ENCODE assay signal across 9 cellular contexts in the genomic region with DNA sequence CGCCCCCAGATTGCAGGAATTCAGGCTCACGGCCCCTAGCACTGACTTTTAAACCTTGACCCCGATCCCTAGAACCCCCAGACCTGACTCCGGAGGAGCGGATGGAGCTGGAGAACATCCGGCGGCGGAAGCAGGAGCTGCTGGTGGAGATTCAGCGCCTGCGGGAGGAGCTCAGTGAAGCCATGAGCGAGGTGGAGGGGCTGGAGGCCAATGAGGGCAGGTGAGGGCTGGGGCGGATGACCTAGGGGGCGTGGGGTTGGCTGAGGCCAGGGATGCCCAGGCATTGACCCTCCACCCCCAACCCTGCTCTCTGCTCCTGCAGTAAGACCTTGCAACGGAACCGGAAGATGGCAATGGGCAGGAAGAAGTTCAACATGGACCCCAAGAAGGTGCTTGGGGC. TPM values are rescaled to one million over a fixed set of nuclear protein-coding genes. Genes with fewer than 3 reads are reported as not detected.
A peak's percentile ranks its signal among the peaks of the same experiment; 100 is the strongest.
DNase-seq lines count a peak whose midpoint lies in the region; ATAC-seq, FAIRE-seq and TF ChIP-seq lines count a peak whose summit lies in the region.
"Had no signal": no experiment of that assay in that cellular context is flagged by ENCODE, and none has a peak within 500 bp of the region (broad histone marks: within the 10 kb centered on the region; RNA-seq: fewer than 3 reads in every experiment).

No MANE protein-coding gene starts in this region.

- no peak overlapping the region for H3K27ac ChIP-seq in CD8-positive, alpha-beta memory T cell (ENCODE audit: low read depth, low read length)
- peak overlapping the region; percentile 70 for H3K27ac ChIP-seq in Panc1 (ENCODE audit: low read length)
- H3K27ac ChIP-seq in epithelial cell of prostate: peak overlapping the region; percentile 94
- H3K27ac ChIP-seq in pancreas: no peak overlapping the region

- ATAC-seq in Panc1 (no peak), pancreas (no peak), HG03108 (IDR thresholded peaks at IDR 0.05; ENCODE audit: unreplicated experiment) (no peak), GM18498 (IDR thresholded peaks at IDR 0.05; ENCODE audit: unreplicated experiment) (no peak), GM18868 (IDR thresholded peaks at IDR 0.05; ENCODE audit: unreplicated experiment) (no peak)

- peaks cover 22% of the 10 kb centered on the region for H3K36me3 ChIP-seq in CD8-positive, alpha-beta memory T cell (ENCODE audit: insufficient read depth, low read length)
- H3K36me3 ChIP-seq in Panc1 (ENCODE audit: control insufficient read depth, insufficient read depth, low read length): peaks cover 2% of the 10 kb centered on the region; the same call in 1 of the 2 replicates
- peaks cover 3 to 39% (median 29%) of the 10 kb centered on the region in 3 donors for H3K36me3 ChIP-seq in pancreas

- peak overlapping the region; percentile 87 to 97 (median 94) for H3K4me3 Mint-ChIP-seq in CD8-positive, alpha-beta memory T cell

- TF ChIP-seq CTCF in Panc1 (IDR thresholded peaks at IDR 0.05): no peak
- no peak for TF ChIP-seq CTCF in pancreas (IDR thresholded peaks at IDR 0.05)

- WGBS in pancreas, 2 donors: 60 to 62% methylated on average over 15 of the region's 15 CpGs

- no TSS peak for BruUV-seq in Panc1 (replicated peaks; lab: Mats Ljungman, UMichigan)

- FAIRE-seq in pancreas (lab: Jason Lieb, UNC): no peak
- FAIRE-seq: endometrium had no signal

- no peaks in the 10 kb centered on the region for H3K9me3 ChIP-seq in CD8-positive, alpha-beta memory T cell (ENCODE audit: low read length)
- H3K9me3 ChIP-seq in Panc1 (ENCODE audit: control insufficient read depth, insufficient read depth, low read depth, low read length) (no peaks in the 10 kb centered on the region), pancreas (no peaks in the 10 kb centered on the region)

- intact Hi-C loops in Panc1 (cut with micrococcal nuclease; ENCODE audit: unreplicated experiment) (no loop called here), pancreas (cut with DNase I) (no loop called here)

- POLR2A ChIA-PET in CD8-positive, alpha-beta memory T cell (lab: Charles Lee): interaction anchor here (0.5 to 1.3 kb wide), 5 partner anchors 10 to 75 kb away, joined by 3 to 4 read pairs (median 3); no protein-coding TSS in a partner anchor
- POLR2A ChIA-PET in Panc1 (lab: Charles Lee): no interaction called here

- no peaks in the 10 kb centered on the region for H3K27me3 Mint-ChIP-seq in CD8-positive, alpha-beta memory T cell

- H3K27ac Mint-ChIP-seq in CD8-positive, alpha-beta memory T cell: peak overlapping the region in 6 of 8 donors; percentile 19 to 94 (median 56)

- H3K27me3 ChIP-seq in CD8-positive, alpha-beta memory T cell (ENCODE audit: insufficient read depth, low read length, poor library complexity, severe bottlenecking): no peaks in the 10 kb centered on the region
- H3K27me3 ChIP-seq in Panc1 (ENCODE audit: control insufficient read depth, insufficient read depth, low read length) (no peaks in the 10 kb centered on the region), pancreas (no peaks in the 10 kb centered on the region)

- in situ Hi-C loops in Panc1 (cut with HindIII; ENCODE audit: low pct_unique_long_range_greater_than_20kb, low sequenced_read_pairs): no loop called here

- H3K36me3 Mint-ChIP-seq in CD8-positive, alpha-beta memory T cell: peaks cover 0 to 54% (median 5%) of the 10 kb centered on the region in 3 donors

- H3K4me3 ChIP-seq in CD8-positive, alpha-beta memory T cell (ENCODE audit: low read length): peak overlapping the region; percentile 64
- H3K4me3 ChIP-seq in Panc1 (ENCODE audit: low read depth in 2 of 2, low read length in 2 of 2) (peak overlapping the region; percentile 57 to 81), pancreas (peak overlapping the region; percentile 81 to 98 (median 86))

- H3K4me1 Mint-ChIP-seq in CD8-positive, alpha-beta memory T cell: peaks cover 14 to 27% (median 25%) of the 10 kb centered on the region in 3 donors

- H3K4me1 ChIP-seq in CD8-positive, alpha-beta memory T cell (ENCODE audit: insufficient read depth, low read length): peaks cover 17% of the 10 kb centered on the region
- H3K4me1 ChIP-seq in Panc1 (ENCODE audit: control insufficient read depth, insufficient read depth, low read length): peaks cover 2% of the 10 kb centered on the region
- peaks cover 0 to 6% (median 6%) of the 10 kb centered on the region in 3 donors for H3K4me1 ChIP-seq in pancreas

- no peaks in the 10 kb centered on the region for H3K9me3 Mint-ChIP-seq in CD8-positive, alpha-beta memory T cell

- DNase-seq in CD8-positive, alpha-beta memory T cell: peak in 1 of 5 donors; percentile 50
- DNase-seq in Panc1 (ENCODE audit: low read depth, low spot score): no peak
- no peak for DNase-seq in epithelial cell of prostate (ENCODE audit: low read depth, low spot score)
- peak in 1 of 6 donors; percentile 61 for DNase-seq in pancreas
- DNase-seq in NCI-H1048 (lab: John Stamatoyannopoulos, UW): no peak

- CTCF ChIA-PET in CD8-positive, alpha-beta memory T cell (lab: Charles Lee): interaction anchor here (1.2 to 1.7 kb wide), 2 partner anchors 10 to 19 kb away, joined by 4 to 5 read pairs; no protein-coding TSS in a partner anchor
- CTCF ChIA-PET in Panc1 (lab: Charles Lee): interaction anchor here (0.5 kb wide), 1 partner anchor 170 kb away, joined by 4 read pairs; no protein-coding TSS in a partner anchor

RNA-seq across cellular contexts. Expression of a gene that starts 1.1 kb away (rescaled TPM):
- 10 to 100 TPM; 30.7 to 33.3 TPM for total RNA-seq in CD8-positive, alpha-beta memory T cell
- polyA plus RNA-seq in CD8-positive, alpha-beta memory T cell: 34.8 TPM
- 53.4 TPM for total RNA-seq in Panc1 (2021; ENCODE audit: unreplicated experiment)
- polyA plus RNA-seq in Panc1 (2012; ENCODE audit: insufficient read length): 47.4 TPM
- total RNA-seq in pancreas: 10 to 100 TPM; 25.4 to 39.2 (median 29.1) TPM
- polyA plus RNA-seq in pancreas: 10 to 100 TPM; 51.7 to 54.2 TPM

RNA-seq across cellular contexts. Expression of a gene that starts 14.9 kb away (rescaled TPM):
- 1 to 10 TPM; 1.8 to 2.0 TPM for total RNA-seq in CD8-positive, alpha-beta memory T cell
- polyA plus RNA-seq in CD8-positive, alpha-beta memory T cell: 0.12 TPM
- 2.9 TPM for total RNA-seq in Panc1 (2021; ENCODE audit: unreplicated experiment)
- 0.82 TPM for polyA plus RNA-seq in Panc1 (2012; ENCODE audit: insufficient read length)
- under 1 TPM; 0.20 to 0.56 (median 0.37) TPM for total RNA-seq in pancreas
- polyA plus RNA-seq in pancreas: under 1 TPM; 0.49 to 0.59 TPM

RNA-seq across cellular contexts. Expression of a gene that starts 24.5 kb away (rescaled TPM):
- 100 to 1,000 TPM; 105 to 107 TPM for total RNA-seq in CD8-positive, alpha-beta memory T cell
- 45.6 TPM for polyA plus RNA-seq in CD8-positive, alpha-beta memory T cell
- total RNA-seq in Panc1 (2021; ENCODE audit: unreplicated experiment) (56.7 TPM), pancreas (10 to 100 TPM; 13.0 to 23.1 (median 18.2) TPM)
- 41.4 TPM for polyA plus RNA-seq in Panc1 (2012; ENCODE audit: insufficient read length)
- 10 to 100 TPM in 1 of 2 donors, 1 to 10 TPM in 1; 8.6 to 10.2 TPM for polyA plus RNA-seq in pancreas

RNA-seq across cellular contexts. Expression of a gene that starts 41.4 kb away (rescaled TPM):
- 1 to 10 TPM; 4.6 to 4.7 TPM for total RNA-seq in CD8-positive, alpha-beta memory T cell
- not detected for polyA plus RNA-seq in CD8-positive, alpha-beta memory T cell
- total RNA-seq in Panc1 (2021; ENCODE audit: unreplicated experiment): 10.6 TPM
- polyA plus RNA-seq in Panc1 (2012; ENCODE audit: insufficient read length): 16.9 TPM
- total RNA-seq in pancreas: 1 to 10 TPM; 2.3 to 4.1 (median 2.8) TPM
- 1 to 10 TPM; 4.1 to 7.7 TPM for polyA plus RNA-seq in pancreas

Comparison
In these comparisons a context has a peak if more than half of its experiments do, and no peak if none do; other contexts are left out.
1. H3K27ac ChIP-seq: peak in Panc1 (single experiment) and epithelial cell of prostate (single experiment); none in CD8-positive, alpha-beta memory T cell (single experiment) and pancreas (0 of 4).
2. Peak in every context shown above with its lines, with median percentiles within 50 percentile points of each other: H3K4me3 ChIP-seq.